8 cellular contexts compared by ENCODE assay signal in the genomic region with DNA sequence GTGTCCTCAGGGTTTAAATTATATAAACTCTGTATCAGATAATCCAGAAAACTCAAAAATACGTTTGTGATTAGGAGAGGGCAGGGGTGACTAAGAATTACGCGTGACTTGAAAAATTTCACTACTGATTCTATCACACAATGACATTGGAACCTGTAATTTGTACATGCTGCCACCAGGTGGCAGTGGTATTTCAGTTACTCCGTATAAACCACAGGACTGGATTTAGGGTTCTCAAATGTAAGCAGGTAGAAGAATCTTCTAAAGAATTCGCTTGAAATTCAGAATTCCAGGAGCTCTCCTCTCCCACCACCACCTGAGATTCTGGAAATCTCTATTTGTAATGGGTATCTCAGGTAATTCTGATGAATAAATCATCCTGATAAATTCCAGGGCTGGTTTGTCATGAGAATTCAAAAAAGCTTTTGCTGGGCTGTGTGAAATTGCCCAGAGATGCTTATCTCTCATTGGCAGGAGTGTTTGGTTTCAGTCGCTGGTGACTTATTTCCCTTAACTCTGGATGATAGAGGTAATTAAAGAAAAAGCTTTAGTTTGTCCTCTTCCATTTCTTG. TPM values are rescaled to one million over a fixed set of nuclear protein-coding genes. Genes with fewer than 3 reads are reported as not detected.
A peak's percentile ranks its signal among the peaks of the same experiment; 100 is the strongest.
DNase-seq lines count a peak whose midpoint lies in the region; ATAC-seq and TF ChIP-seq lines count a peak whose summit lies in the region.

No MANE protein-coding gene starts in this region.

- peaks cover 20% of the 10 kb centered on the region for H3K27me3 Mint-ChIP-seq in activated T-cell treated with anti-CD3 and anti-CD28 coated beads, Interleukin-2, amount 50 U/mL, for 24 hours

- no peak overlapping the region for H3K27ac Mint-ChIP-seq in activated T-cell treated with anti-CD3 and anti-CD28 coated beads, Interleukin-2, amount 50 U/mL, for 24 hours

- H4K20me1 ChIP-seq in mammary epithelial cell (ENCODE audit: insufficient read depth, low read length), result no peaks in the 10 kb centered on the region

- no peak overlapping the region for H3K4me2 ChIP-seq in mammary epithelial cell (ENCODE audit: insufficient read depth, low read depth, low read length)

- H3K4me3 Mint-ChIP-seq in activated T-cell treated with anti-CD3 and anti-CD28 coated beads, Interleukin-2, amount 50 U/mL, for 24 hours, result no peak overlapping the region

- no peak for TF ChIP-seq POLR2A in prostate gland (IDR thresholded peaks at IDR 0.05)

- BruUV-seq in mammary epithelial cell (replicated peaks; lab: Mats Ljungman, UMichigan), result no TSS peak

- no peaks in the 10 kb centered on the region for H3K36me3 Mint-ChIP-seq in activated T-cell treated with anti-CD3 and anti-CD28 coated beads, Interleukin-2, amount 50 U/mL, for 24 hours (ENCODE audit: low read depth)

- H3K4me1 Mint-ChIP-seq in activated T-cell treated with anti-CD3 and anti-CD28 coated beads, Interleukin-2, amount 50 U/mL, for 24 hours (ENCODE audit: low read depth), result no peaks in the 10 kb centered on the region

- CTCF ChIA-PET in mammary epithelial cell (lab: Charles Lee; ENCODE audit: low non-redundant PET), result no interaction called here

- H3K36me3 ChIP-seq in NT2/D1 (ENCODE audit: insufficient read depth, insufficient read length, low read length) (no peaks in the 10 kb centered on the region), mammary epithelial cell (ENCODE audit: insufficient read depth, low read length) (no peaks in the 10 kb centered on the region), prostate gland (no peaks in the 10 kb centered on the region)

- peak; percentile 34 to 38 for TF ChIP-seq CTCF in mammary epithelial cell (conservative IDR thresholded peaks at IDR 0.05 in 1 of 2, IDR thresholded peaks at IDR 0.05 in 1 of 2; ENCODE audit: extremely low read depth in 1 of 2, insufficient read depth in 1 of 2, low read depth in 1 of 2, low read length in 2 of 2)
- peak; percentile 49 for TF ChIP-seq CTCF in retinal pigment epithelial cell (conservative IDR thresholded peaks at IDR 0.05; ENCODE audit: low read depth, low read length)
- peak in 2 of 4 experiments; percentile 11 to 40 for TF ChIP-seq CTCF in prostate gland (IDR thresholded peaks at IDR 0.05)

- no peaks in the 10 kb centered on the region for H3K27me3 ChIP-seq in NT2/D1 (ENCODE audit: insufficient read depth, insufficient read length)
- no peaks in the 10 kb centered on the region for H3K27me3 ChIP-seq in mammary epithelial cell (ENCODE audit: insufficient read depth, low read length)
- no peaks in the 10 kb centered on the region for H3K27me3 ChIP-seq in prostate gland (replicated peaks; ENCODE audit: insufficient read depth)

- H3K9ac ChIP-seq in NT2/D1 (ENCODE audit: insufficient read length, low read depth) (no peak overlapping the region), mammary epithelial cell (ENCODE audit: insufficient read depth, low read length) (no peak overlapping the region)

- ATAC-seq in GM18858 (IDR thresholded peaks at IDR 0.05; ENCODE audit: unreplicated experiment), result no peak
- ATAC-seq in GM21786 (IDR thresholded peaks at IDR 0.05; ENCODE audit: unreplicated experiment), result no peak

- no peak overlapping the region for H3K4me3 ChIP-seq in NT2/D1 (ENCODE audit: insufficient read length, low read depth)
- no peak overlapping the region for H3K4me3 ChIP-seq in mammary epithelial cell (replicated peaks in 1 of 3; ENCODE audit: insufficient read depth in 1 of 3, low read depth in 2 of 3, low read length in 3 of 3)
- no peak overlapping the region for H3K4me3 ChIP-seq in retinal pigment epithelial cell (ENCODE audit: low read length)
- no peak overlapping the region for H3K4me3 ChIP-seq in prostate gland

- dilution Hi-C loops in mammary epithelial cell (cut with HindIII; ENCODE audit: low sequenced_read_pairs), result no loop called here

- in situ Hi-C loops in mammary epithelial cell (cut with MboI; ENCODE audit: low sequenced_read_pairs in 2 of 2), result no loop called here

- H3K27ac ChIP-seq in mammary epithelial cell (ENCODE audit: insufficient read depth, low read depth, low read length), result no peak overlapping the region
- no peak overlapping the region for H3K27ac ChIP-seq in prostate gland

- H3K9me3 Mint-ChIP-seq in activated T-cell treated with anti-CD3 and anti-CD28 coated beads, Interleukin-2, amount 50 U/mL, for 24 hours, result no peaks in the 10 kb centered on the region

- DNase-seq in activated T-cell treated with anti-CD3 and anti-CD28 coated beads for 24 hours (ENCODE audit: low read depth) (peak; percentile 22), NT2/D1 (ENCODE audit: low read depth, low spot score) (peak; percentile 46), mammary epithelial cell (peak; percentile 30), retinal pigment epithelial cell (ENCODE audit: low read depth) (no peak), prostate gland (ENCODE audit: low spot score) (no peak)
- no peak for DNase-seq in activated T-cell treated with anti-CD3 and anti-CD28 coated beads, Interleukin-2, amount 50 U/mL, for 24 hours

- intact Hi-C loops in mammary epithelial cell (cut with micrococcal nuclease) (loop anchor here (2.0 kb wide), 1 partner anchor 256 kb away; no protein-coding TSS in a partner anchor), prostate gland (cut with DNase I) (no loop called here)

- H3K9me3 ChIP-seq in NT2/D1 (ENCODE audit: insufficient read depth, low read length) (peaks cover 22% of the 10 kb centered on the region), mammary epithelial cell (replicated peaks; ENCODE audit: insufficient read depth, low read length) (peaks cover 6% of the 10 kb centered on the region), prostate gland (no peaks in the 10 kb centered on the region)

- H3K4me1 ChIP-seq in NT2/D1 (ENCODE audit: insufficient read depth, insufficient read length) (no peaks in the 10 kb centered on the region), mammary epithelial cell (ENCODE audit: insufficient read depth, low read length) (no peaks in the 10 kb centered on the region), prostate gland (replicated peaks) (no peaks in the 10 kb centered on the region)

- H3K79me2 ChIP-seq in mammary epithelial cell (ENCODE audit: insufficient read depth, low read length), result no peaks in the 10 kb centered on the region

- H2AFZ ChIP-seq in mammary epithelial cell (ENCODE audit: low read depth, low read length), result no peak overlapping the region

- 37% methylated on average over 6 of the region's 6 CpGs for WGBS in mammary epithelial cell (ENCODE audit: low coverage, missing lambda C conversion rate)
- 44% methylated on average over 6 of the region's 6 CpGs for WGBS in prostate gland

RNA-seq across cellular contexts. Expression of gene KRTAP7-1, which starts 1.7 kb away (rescaled TPM):
- total RNA-seq in mammary epithelial cell, result not detected
- not detected for polyA plus RNA-seq in mammary epithelial cell
- not detected for polyA minus RNA-seq in mammary epithelial cell
- total RNA-seq in prostate gland, result not detected

RNA-seq across cellular contexts. Expression of gene KRTAP8-1, which starts 18.2 kb away (rescaled TPM):
- total RNA-seq in mammary epithelial cell (not detected), prostate gland (1 to 10 TPM in 1 of 2 donors, not detected in 1; 2.7 TPM)
- not detected for polyA plus RNA-seq in mammary epithelial cell
- not detected for polyA minus RNA-seq in mammary epithelial cell

RNA-seq across cellular contexts. Expression of gene KRTAP11-1, which starts 50.1 kb away (rescaled TPM):
- total RNA-seq in mammary epithelial cell (not detected), prostate gland (under 1 TPM in 1 of 2 donors, not detected in 1; 0.68 TPM)
- polyA plus RNA-seq in mammary epithelial cell, result not detected
- polyA minus RNA-seq in mammary epithelial cell, result not detected

Comparison
In these comparisons a context has a peak if more than half of its experiments do, and no peak if none do; other contexts are left out.
1. DNase-seq: peak in activated T-cell treated with anti-CD3 and anti-CD28 coated beads for 24 hours (single experiment), NT2/D1 (single experiment) and mammary epithelial cell (single experiment); none in activated T-cell treated with anti-CD3 and anti-CD28 coated beads, Interleukin-2, amount 50 U/mL, for 24 hours (single experiment), retinal pigment epithelial cell (single experiment) and prostate gland (single experiment).